8 cellular contexts compared by ENCODE assay signal in genomic region chr7:32691923-32692815, GRCh38.
DNase-seq lines count a peak whose midpoint lies in the region; ATAC-seq, FAIRE-seq and TF ChIP-seq lines count a peak whose summit lies in the region.
"Not testable (repeated sequence)": the region's sequence is repeated elsewhere in the genome, so short reads cannot be mapped to it uniquely, and the experiment has no call there.

No MANE protein-coding gene starts in this region.

- H2AFZ ChIP-seq in KMS-11 (ENCODE audit: low read depth), result peak overlapping the region; percentile 60; the same call in 1 of the 2 replicates

- H3K4me1 ChIP-seq in A549, result peaks cover 14% of the 10 kb centered on the region
- peaks cover 14% of the 10 kb centered on the region for H3K4me1 ChIP-seq in KMS-11 (ENCODE audit: low read depth, poor library complexity, severe bottlenecking)

- not testable (repeated sequence) for TF ChIP-seq POLR2A in A549 (IDR thresholded peaks at IDR 0.05; ENCODE audit: low read length)

- H3K27ac Mint-ChIP-seq in HFFc6; activated naive CD8-positive, alpha-beta T cell treated with anti-CD3 and anti-CD28 coated beads, Interleukin-2, amount 10 ng/mL, durations not matched to agents 7 days and 5 days: not testable (repeated sequence)

- not testable (repeated sequence) for TF ChIP-seq EP300 in A549 (IDR thresholded peaks at IDR 0.05)

- not testable (repeated sequence) for H3K4me1 Mint-ChIP-seq in HFFc6 (ENCODE audit: low read depth); activated naive CD8-positive, alpha-beta T cell treated with anti-CD3 and anti-CD28 coated beads, Interleukin-2, amount 10 ng/mL, durations not matched to agents 7 days and 5 days

- CTCF ChIA-PET in A549 (lab: Yijun Ruan, JAX) (interaction anchor here (0.7 to 1.0 kb wide), 3 partner anchors 74 to 416 kb away, joined by 3 to 4 read pairs (median 3); no protein-coding TSS in a partner anchor), RWPE1 (lab: Yijun Ruan, JAX) (interaction anchor here (0.6 kb wide), 1 partner anchor 119 kb away, joined by 4 read pairs; no protein-coding TSS in a partner anchor)

- DNase-seq in A549 (ENCODE audit: low read depth in 1 of 2, low spot score in 1 of 2) (peak in 1 of 2 experiments; percentile 36), HFFc6 (peak; percentile 22), glomerular visceral epithelial cell (ENCODE audit: extremely low spot score) (peak; percentile 47)
- not testable (repeated sequence) for DNase-seq in RWPE1 (ENCODE audit: low spot score); activated naive CD8-positive, alpha-beta T cell treated with anti-CD3 and anti-CD28 coated beads, Interleukin-2, amount 10 ng/mL, durations not matched to agents 7 days and 5 days; omental fat pad (ENCODE audit: low spot score)

- not testable (repeated sequence) for H3K27me3 ChIP-seq in KMS-11 (ENCODE audit: insufficient read depth, low read depth)

- TF ChIP-seq CTCF in A549 (IDR thresholded peaks at IDR 0.05) (peak; percentile 56), HFFc6 (IDR thresholded peaks at IDR 0.05) (peak; percentile 76), KMS-11 (conservative IDR thresholded peaks at IDR 0.05; ENCODE audit: low read depth, low read length) (peak; percentile 52), RWPE1 (conservative IDR thresholded peaks at IDR 0.05; ENCODE audit: low read depth) (0 out of 2 replicates have a peak, but pooled peaks have one; percentile 31)
- not testable (repeated sequence) for TF ChIP-seq CTCF in omental fat pad (IDR thresholded peaks at IDR 0.05)

- H3K4me3 ChIP-seq in A549; KMS-11 (IDR thresholded peaks at IDR 0.05; ENCODE audit: insufficient read depth, low read depth, low read length): not testable (repeated sequence)

- H3K27ac ChIP-seq in A549 (peak overlapping the region; percentile 70 to 76), KMS-11 (peak overlapping the region; percentile 44)
- H3K27ac ChIP-seq in RWPE1, result not testable (repeated sequence)

- not testable (repeated sequence) for H4K20me1 ChIP-seq in KMS-11 (ENCODE audit: insufficient read depth)

- H3K9me3 Mint-ChIP-seq in HFFc6; activated naive CD8-positive, alpha-beta T cell treated with anti-CD3 and anti-CD28 coated beads, Interleukin-2, amount 10 ng/mL, durations not matched to agents 7 days and 5 days: not testable (repeated sequence)

- 17% methylated on average over 7 of the region's 7 CpGs for WGBS in A549 (ENCODE audit: missing lambda C conversion rate)

- not testable (repeated sequence) for H3K27me3 Mint-ChIP-seq in HFFc6 (ENCODE audit: insufficient read depth); activated naive CD8-positive, alpha-beta T cell treated with anti-CD3 and anti-CD28 coated beads, Interleukin-2, amount 10 ng/mL, durations not matched to agents 7 days and 5 days

- POLR2A ChIA-PET in A549 (lab: Yijun Ruan, JAX), result interaction anchor here (0.6 kb wide), 1 partner anchor 205 kb away, joined by 4 read pairs; no protein-coding TSS in a partner anchor
- POLR2A ChIA-PET in RWPE1 (lab: Yijun Ruan, JAX; ENCODE audit: low non-redundant PET); activated naive CD8-positive, alpha-beta T cell treated with anti-CD3 and anti-CD28 coated beads, Interleukin-2, amount 10 ng/mL, durations not matched to agents 7 days and 5 days (lab: Charles Lee): not testable (repeated sequence)

- not testable (repeated sequence) for H3K9ac ChIP-seq in KMS-11

- H3K4me2 ChIP-seq in A549, result peak overlapping the region; percentile 73
- H3K4me2 ChIP-seq in KMS-11, result peak overlapping the region; percentile 63

- not testable (repeated sequence) for H3K36me3 Mint-ChIP-seq in HFFc6 (ENCODE audit: low read depth); activated naive CD8-positive, alpha-beta T cell treated with anti-CD3 and anti-CD28 coated beads, Interleukin-2, amount 10 ng/mL, durations not matched to agents 7 days and 5 days

- TF ChIP-seq RAD21 in A549 (conservative IDR thresholded peaks at IDR 0.05 in 1 of 2, IDR thresholded peaks at IDR 0.05 in 1 of 2), result peak; percentile 60 to 75

- H3K36me3 ChIP-seq in KMS-11 (ENCODE audit: insufficient read depth), result not testable (repeated sequence)

- not testable (repeated sequence) for FAIRE-seq in A549 (lab: Jason Lieb, UNC)

- not testable (repeated sequence) for H3K9me3 ChIP-seq in A549

- not testable (repeated sequence) for H3K79me2 ChIP-seq in KMS-11 (ENCODE audit: insufficient read depth, low read depth)

- H3K4me3 Mint-ChIP-seq in HFFc6, result not testable (repeated sequence)
- peak overlapping the region; percentile 10 for H3K4me3 Mint-ChIP-seq in activated naive CD8-positive, alpha-beta T cell treated with anti-CD3 and anti-CD28 coated beads, Interleukin-2, amount 10 ng/mL, durations not matched to agents 7 days and 5 days

- peak; percentile 91 to 92 for ATAC-seq in A549
- peak; percentile 95 for ATAC-seq in GM18517 (IDR thresholded peaks at IDR 0.05; ENCODE audit: unreplicated experiment)
- ATAC-seq in activated naive CD8-positive, alpha-beta T cell treated with anti-CD3 and anti-CD28 coated beads, Interleukin-2, amount 10 ng/mL, durations not matched to agents 7 days and 5 days (ENCODE audit: low read depth), result peak; percentile 71
- ATAC-seq in omental fat pad (ENCODE audit: low FRiP score), result peak; percentile 48

TF ChIP-seq in A549, 52 proteins besides CTCF, POLR2A, EP300 and RAD21:
- TF ChIP-seq MAFK (IDR thresholded peaks at IDR 0.05; ENCODE audit: partially characterized antibody), result peak; percentile 33
- peak; percentile 57 to 80; a peak in 3 of 4 replicates for TF ChIP-seq CEBPB (IDR thresholded peaks at IDR 0.05)
- peak; percentile 66 for TF ChIP-seq SMC3 (IDR thresholded peaks at IDR 0.05)
